In genomic region chr17:77365584-77366186, GRCh38 we compare ENCODE assay signal across 8 cellular contexts.
DNase-seq lines count a peak whose midpoint lies in the region; ATAC-seq and TF ChIP-seq lines count a peak whose summit lies in the region.

No MANE protein-coding gene starts in this region.

- CTCF ChIA-PET in CD8-positive, alpha-beta T cell (lab: Charles Lee): interaction anchor here (1.1 kb wide), 1 partner anchor 34 kb away, joined by 3 read pairs; no protein-coding TSS in a partner anchor
- CTCF ChIA-PET in activated CD8-positive, alpha-beta T cell treated with anti-CD3 and anti-CD28 coated beads, Interleukin-2, amount 10 ng/mL, durations not matched to agents 7 days and 5 days (lab: Charles Lee): interaction anchor here (2.1 kb wide), 1 partner anchor 34 kb away, joined by 6 read pairs; no protein-coding TSS in a partner anchor

- H3K4me1 Mint-ChIP-seq in CD8-positive, alpha-beta T cell (ENCODE audit: low read depth): peaks cover 55% of the 10 kb centered on the region
- peaks cover 55% of the 10 kb centered on the region for H3K4me1 Mint-ChIP-seq in activated CD8-positive, alpha-beta T cell treated with anti-CD3 and anti-CD28 coated beads, Interleukin-2, amount 10 ng/mL, durations not matched to agents 7 days and 5 days (ENCODE audit: low read depth)
- H3K4me1 Mint-ChIP-seq in stimulated activated naive B cell treated with anti-CD40 and anti-IgM and Interleukin-4, amounts not matched to agents 10 μg/mL and 1 μg/mL and 100 μg/mL, for 72 hours: peaks cover 52 to 56% of the 10 kb centered on the region in 2 donors
- H3K4me1 Mint-ChIP-seq in H9: peaks cover 35 to 41% of the 10 kb centered on the region in 2 experiments

- H3K56ac ChIP-seq in H9 (ENCODE audit: insufficient read length, low read depth, low read length): no peak overlapping the region

- no peak overlapping the region for H3K4ac ChIP-seq in H9 (ENCODE audit: low read depth, low read length)

- no peaks in the 10 kb centered on the region for H3K9me3 Mint-ChIP-seq in CD8-positive, alpha-beta T cell
- no peaks in the 10 kb centered on the region for H3K9me3 Mint-ChIP-seq in activated CD8-positive, alpha-beta T cell treated with anti-CD3 and anti-CD28 coated beads, Interleukin-2, amount 10 ng/mL, durations not matched to agents 7 days and 5 days (ENCODE audit: insufficient read depth)
- no peaks in the 10 kb centered on the region for H3K9me3 Mint-ChIP-seq in stimulated activated naive B cell treated with anti-CD40 and anti-IgM and Interleukin-4, amounts not matched to agents 10 μg/mL and 1 μg/mL and 100 μg/mL, for 72 hours
- no peaks in the 10 kb centered on the region; a peak in 1 of 5 replicates for H3K9me3 Mint-ChIP-seq in H9

- no peak overlapping the region for H4K8ac ChIP-seq in H9 (replicated peaks; ENCODE audit: insufficient read length, low read depth, low read length)

- H3K4me1 ChIP-seq in CD8-positive, alpha-beta T cell (ENCODE audit: insufficient read depth, low read length): peaks cover 59% of the 10 kb centered on the region
- peaks cover 10% of the 10 kb centered on the region for H3K4me1 ChIP-seq in right cardiac atrium (ENCODE audit: control insufficient read depth, insufficient read depth, low read length)
- H3K4me1 ChIP-seq in H9 (ENCODE audit: insufficient read depth, low read length): peaks cover 6% of the 10 kb centered on the region; the same call in 1 of the 2 replicates

- DNase-seq in CD8-positive, alpha-beta T cell: peak in 3 of 7 experiments; percentile 33 to 47 (median 44)
- DNase-seq in M059J (ENCODE audit: low read depth) (peak; percentile 92), right cardiac atrium (peak; percentile 75 to 82 (median 76)), H9 (no peak)
- DNase-seq in activated CD8-positive, alpha-beta T cell treated with anti-CD3 and anti-CD28 coated beads, Interleukin-2, amount 10 ng/mL, durations not matched to agents 7 days and 5 days: no peak
- no peak for DNase-seq in stimulated activated naive B cell treated with anti-CD40 and anti-IgM and Interleukin-4, amounts not matched to agents 10 μg/mL and 1 μg/mL and 100 μg/mL, for 72 hours

- peaks cover 5% of the 10 kb centered on the region; the same call in 1 of the 2 replicates for H3K79me2 ChIP-seq in H9 (ENCODE audit: insufficient read depth, low read length)

- H3K9ac ChIP-seq in H9 (ENCODE audit: extremely low read depth, insufficient read length, low read length): no peak overlapping the region

- H3K23me2 ChIP-seq in H9 (ENCODE audit: insufficient read length, low read depth, low read length, poor library complexity, severe bottlenecking): no peaks in the 10 kb centered on the region

- no peaks in the 10 kb centered on the region for H3K79me1 ChIP-seq in H9 (ENCODE audit: insufficient read depth, low read depth, low read length, poor library complexity, severe bottlenecking)

- no peak overlapping the region for H2BK120ac ChIP-seq in H9 (ENCODE audit: low read depth, low read length, poor library complexity, severe bottlenecking)

- no peak overlapping the region for H3T11ph ChIP-seq in H9 (ENCODE audit: low read length)

- no peak overlapping the region for H3K14ac ChIP-seq in H9 (ENCODE audit: insufficient read depth, low read length)

- no peak for TF ChIP-seq POLR2A in GM18505 (IDR thresholded peaks at IDR 0.05; ENCODE audit: borderline replicate concordance, extremely low read depth, insufficient read depth, insufficient read length)

- no peaks in the 10 kb centered on the region for H3K36me3 Mint-ChIP-seq in CD8-positive, alpha-beta T cell
- H3K36me3 Mint-ChIP-seq in activated CD8-positive, alpha-beta T cell treated with anti-CD3 and anti-CD28 coated beads, Interleukin-2, amount 10 ng/mL, durations not matched to agents 7 days and 5 days (ENCODE audit: low read depth): no peaks in the 10 kb centered on the region
- H3K36me3 Mint-ChIP-seq in stimulated activated naive B cell treated with anti-CD40 and anti-IgM and Interleukin-4, amounts not matched to agents 10 μg/mL and 1 μg/mL and 100 μg/mL, for 72 hours: peaks cover 6 to 17% of the 10 kb centered on the region in 2 donors
- H3K36me3 Mint-ChIP-seq in H9 (ENCODE audit: insufficient read depth in 1 of 3, low read depth in 3 of 3): peaks cover 0 to 4% (median 3%) of the 10 kb centered on the region in 3 experiments; a peak in 4 of 7 replicates

- no peaks in the 10 kb centered on the region for H3K36me3 ChIP-seq in CD8-positive, alpha-beta T cell (ENCODE audit: insufficient read depth, low read length)

- H3K18ac ChIP-seq in H9 (ENCODE audit: insufficient read length, low read depth, low read length): no peak overlapping the region

- H3K9me3 ChIP-seq in CD8-positive, alpha-beta T cell (ENCODE audit: low read length): no peaks in the 10 kb centered on the region
- H3K9me3 ChIP-seq in right cardiac atrium (ENCODE audit: control insufficient read depth, low read length) (no peaks in the 10 kb centered on the region), H9 (ENCODE audit: control insufficient read depth, low read depth, low read length) (no peaks in the 10 kb centered on the region)

- no peak overlapping the region for H3K27ac ChIP-seq in CD8-positive, alpha-beta T cell (ENCODE audit: low read depth, low read length)
- peak overlapping the region; percentile 59 for H3K27ac ChIP-seq in right cardiac atrium (ENCODE audit: low read length)
- no peak overlapping the region for H3K27ac ChIP-seq in H9 (ENCODE audit: insufficient read length, low read depth, low read length)

- H3K27ac Mint-ChIP-seq in CD8-positive, alpha-beta T cell: no peak overlapping the region
- no peak overlapping the region for H3K27ac Mint-ChIP-seq in activated CD8-positive, alpha-beta T cell treated with anti-CD3 and anti-CD28 coated beads, Interleukin-2, amount 10 ng/mL, durations not matched to agents 7 days and 5 days
- no peak overlapping the region for H3K27ac Mint-ChIP-seq in stimulated activated naive B cell treated with anti-CD40 and anti-IgM and Interleukin-4, amounts not matched to agents 10 μg/mL and 1 μg/mL and 100 μg/mL, for 72 hours
- H3K27ac Mint-ChIP-seq in H9: no peak overlapping the region; a peak in 2 of 7 replicates

- H2AFZ ChIP-seq in H9 (ENCODE audit: low read length): no peak overlapping the region

- H3K4me3 ChIP-seq in CD8-positive, alpha-beta T cell (ENCODE audit: low read depth, low read length): no peak overlapping the region
- no peak overlapping the region for H3K4me3 ChIP-seq in right cardiac atrium (ENCODE audit: low read length)

- no peak overlapping the region for H4K91ac ChIP-seq in H9 (ENCODE audit: insufficient read length, low read depth, low read length)

- ATAC-seq in CD8-positive, alpha-beta T cell: peak; percentile 67
- ATAC-seq in activated CD8-positive, alpha-beta T cell treated with anti-CD3 and anti-CD28 coated beads, Interleukin-2, amount 10 ng/mL, durations not matched to agents 7 days and 5 days: peak; percentile 62
- peak; percentile 68 to 72 for ATAC-seq in right cardiac atrium
- ATAC-seq in stimulated activated naive B cell treated with anti-CD40 and anti-IgM and Interleukin-4, amounts not matched to agents 10 μg/mL and 1 μg/mL and 100 μg/mL, for 72 hours (replicated peaks): peak; percentile 44 to 56
- ATAC-seq in HG02840 (IDR thresholded peaks at IDR 0.05; ENCODE audit: low FRiP score, unreplicated experiment): no peak
- ATAC-seq in GM18505 (IDR thresholded peaks at IDR 0.05; ENCODE audit: unreplicated experiment): no peak

- intact Hi-C loops in CD8-positive, alpha-beta T cell (cut with DNase I, micrococcal nuclease): no loop called here
- intact Hi-C loops in right cardiac atrium (cut with DNase I): no loop called here

- H2BK15ac ChIP-seq in H9 (ENCODE audit: low read depth, low read length): no peak overlapping the region

- no peaks in the 10 kb centered on the region for H3K27me3 ChIP-seq in CD8-positive, alpha-beta T cell (ENCODE audit: insufficient read depth, low read length)
- no peaks in the 10 kb centered on the region for H3K27me3 ChIP-seq in right cardiac atrium (ENCODE audit: control insufficient read depth, insufficient read depth)
- H3K27me3 ChIP-seq in H9 (ENCODE audit: insufficient read depth, low read length): no peaks in the 10 kb centered on the region

- H2BK12ac ChIP-seq in H9 (ENCODE audit: insufficient read length, low read depth, low read length): no peak overlapping the region

- WGBS in right cardiac atrium: 59% methylated on average over 11 of the region's 11 CpGs
- WGBS in H9 (ENCODE audit: extremely low coverage, insufficient read length, low lambda C conversion rate): no CpG with 5 or more reads among the region's 11 CpGs

- no peak overlapping the region for H3K23ac ChIP-seq in H9 (ENCODE audit: insufficient read length, low read depth, low read length)

- H2BK20ac ChIP-seq in H9 (ENCODE audit: low read depth, low read length, poor library complexity, severe bottlenecking): no peak overlapping the region

- no peak overlapping the region for H3K4me3 Mint-ChIP-seq in CD8-positive, alpha-beta T cell
- no peak overlapping the region for H3K4me3 Mint-ChIP-seq in activated CD8-positive, alpha-beta T cell treated with anti-CD3 and anti-CD28 coated beads, Interleukin-2, amount 10 ng/mL, durations not matched to agents 7 days and 5 days
- H3K4me3 Mint-ChIP-seq in stimulated activated naive B cell treated with anti-CD40 and anti-IgM and Interleukin-4, amounts not matched to agents 10 μg/mL and 1 μg/mL and 100 μg/mL, for 72 hours: no peak overlapping the region
- no peak overlapping the region for H3K4me3 Mint-ChIP-seq in H9

- H4K5ac ChIP-seq in H9 (ENCODE audit: insufficient read length, low read depth, low read length): no peak overlapping the region

- no peak for TF ChIP-seq CTCF in CD8-positive, alpha-beta T cell (IDR thresholded peaks at IDR 0.05)
- no peak for TF ChIP-seq CTCF in H9 (conservative IDR thresholded peaks at IDR 0.05)

- no peak overlapping the region for H3K4me2 ChIP-seq in H9 (ENCODE audit: insufficient read depth, insufficient read length, low read length)

- H2BK5ac ChIP-seq in H9 (ENCODE audit: insufficient read length, low read length): no peak overlapping the region

- POLR2A ChIA-PET in CD8-positive, alpha-beta T cell (lab: Charles Lee): interaction anchor here (0.7 to 1.7 kb wide), 4 partner anchors 8 to 136 kb away, joined by 3 to 5 read pairs (median 4); no protein-coding TSS in a partner anchor
- POLR2A ChIA-PET in activated CD8-positive, alpha-beta T cell treated with anti-CD3 and anti-CD28 coated beads, Interleukin-2, amount 10 ng/mL, durations not matched to agents 7 days and 5 days (lab: Charles Lee): interaction anchor here (0.7 to 1.0 kb wide), 2 partner anchors 38 to 230 kb away, joined by 3 to 4 read pairs; no protein-coding TSS in a partner anchor

- no peaks in the 10 kb centered on the region for H3K27me3 Mint-ChIP-seq in CD8-positive, alpha-beta T cell (ENCODE audit: low read depth)
- H3K27me3 Mint-ChIP-seq in activated CD8-positive, alpha-beta T cell treated with anti-CD3 and anti-CD28 coated beads, Interleukin-2, amount 10 ng/mL, durations not matched to agents 7 days and 5 days (ENCODE audit: low read depth): peaks cover 10% of the 10 kb centered on the region
- peaks cover 0 to 6% of the 10 kb centered on the region in 2 donors for H3K27me3 Mint-ChIP-seq in stimulated activated naive B cell treated with anti-CD40 and anti-IgM and Interleukin-4, amounts not matched to agents 10 μg/mL and 1 μg/mL and 100 μg/mL, for 72 hours
- peaks cover 1% of the 10 kb centered on the region for H3K27me3 Mint-ChIP-seq in H9 (ENCODE audit: low read depth)

- no peaks in the 10 kb centered on the region for H4K20me1 ChIP-seq in H9 (ENCODE audit: control insufficient read depth, insufficient read depth, insufficient read length)

- H2AK5ac ChIP-seq in H9 (ENCODE audit: insufficient read length, low read length): no peak overlapping the region

Comparison
In these comparisons a context has a peak if more than half of its experiments do, and no peak if none do; other contexts are left out.
1. ATAC-seq: peak in CD8-positive, alpha-beta T cell (single experiment), activated CD8-positive, alpha-beta T cell treated with anti-CD3 and anti-CD28 coated beads, Interleukin-2, amount 10 ng/mL, durations not matched to agents 7 days and 5 days (single experiment), right cardiac atrium (2 of 2) and stimulated activated naive B cell treated with anti-CD40 and anti-IgM and Interleukin-4, amounts not matched to agents 10 μg/mL and 1 μg/mL and 100 μg/mL, for 72 hours (2 of 2); none in HG02840 (single experiment) and GM18505 (single experiment).
2. DNase-seq: peak in M059J (single experiment) and right cardiac atrium (3 of 3); none in activated CD8-positive, alpha-beta T cell treated with anti-CD3 and anti-CD28 coated beads, Interleukin-2, amount 10 ng/mL, durations not matched to agents 7 days and 5 days (single experiment), stimulated activated naive B cell treated with anti-CD40 and anti-IgM and Interleukin-4, amounts not matched to agents 10 μg/mL and 1 μg/mL and 100 μg/mL, for 72 hours (single experiment) and H9 (single experiment).